22 cellular contexts compared by ENCODE assay signal in the genomic region with DNA sequence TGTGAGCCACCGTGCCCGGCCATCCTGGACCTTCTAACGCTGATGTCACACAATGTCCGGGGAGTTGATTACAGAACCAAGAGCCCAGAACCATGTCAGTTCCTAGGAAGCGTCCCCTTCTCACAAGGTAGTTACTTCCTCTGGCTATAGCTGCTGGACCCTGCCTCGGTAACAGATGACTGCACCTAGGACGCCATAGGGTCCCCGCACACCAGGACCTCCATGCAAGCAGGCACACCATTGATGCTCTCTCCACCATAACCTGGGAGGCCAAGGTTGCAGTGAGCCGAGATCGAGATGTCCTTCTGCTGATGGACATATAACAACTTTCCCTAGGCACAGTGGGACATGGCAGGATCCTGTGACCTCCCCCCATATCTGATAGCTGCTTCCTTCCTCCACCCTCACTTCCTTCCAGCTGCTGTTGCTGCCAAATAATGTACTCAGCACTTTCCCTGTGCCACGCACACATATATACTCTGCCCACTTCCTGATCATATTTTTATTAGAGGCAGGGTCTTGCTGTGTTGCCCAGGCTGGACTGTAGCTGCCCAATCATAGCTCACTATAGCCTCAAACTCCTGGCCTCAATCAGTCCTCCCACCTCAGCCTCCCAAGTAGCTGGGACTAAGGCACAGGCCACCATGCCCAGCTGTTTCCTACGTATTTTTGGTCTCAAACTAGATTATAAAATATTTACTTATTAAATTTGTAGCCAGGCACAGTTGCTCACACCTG.
"Had no signal": no experiment of that assay in that cellular context is flagged by ENCODE, and none has a peak within 500 bp of the region (broad histone marks: within the 10 kb centered on the region; RNA-seq: fewer than 3 reads in every experiment).

No MANE protein-coding gene starts in this region.

- H3K4me3 ChIP-seq: cardiac muscle cell, mucosa of descending colon, tibial artery, uterus had no signal

- DNase-seq: activated CD4-positive, alpha-beta T cell treated with anti-CD3 and anti-CD28 coated beads, Interleukin-2, amount 50 U/mL, for 48 hours; activated gamma-delta T cell treated with Interleukin-2 at 50 U/mL for 16 hours; amygdala; dermis blood vessel endothelial cell; effector memory CD4-positive, alpha-beta T cell; left cardiac atrium; mesenchymal stem cell; mucosa of descending colon; naive B cell; nucleus accumbens; stimulated activated CD4-positive, alpha-beta T cell treated with anti-CD3 and anti-CD28 coated beads, Interleukin-12 subunit alpha, Interleukin-12 subunit beta, amount 100 ng/mL, for 4 hours; stimulated activated CD4-positive, alpha-beta T cell treated with anti-CD3 and anti-CD28 coated beads, Interleukin-1b, Interleukin-23, amount 100 ng/mL, for 48 hours; stimulated activated CD8-positive, alpha-beta memory T cell treated with anti-CD3 and anti-CD28 coated beads, Interleukin-4, amount 100 ng/mL, for 48 hours; stimulated activated naive CD4-positive, alpha-beta T cell treated with Interleukin-2 at 50 U/mL for 16 hours; tibial artery; uterus had no signal

- ATAC-seq: activated CD4-positive, CD25-positive, alpha-beta regulatory T cell treated with anti-CD3 and anti-CD28 coated beads, Interleukin-2, amount 50 U/mL, for 24 hours; activated naive CD4-positive, alpha-beta T cell treated with anti-CD3 and anti-CD28 coated beads, Interleukin-2, amount 50 U/mL, for 72 hours; left cardiac atrium; mucosa of descending colon had no signal

- H3K27me3 Mint-ChIP-seq: naive B cell had no signal

- H3K9me3 Mint-ChIP-seq: activated naive CD4-positive, alpha-beta T cell treated with anti-CD3 and anti-CD28 coated beads, Interleukin-2, amount 50 U/mL, for 72 hours; activated T-helper 1 cell treated with anti-CD3 and anti-CD28 coated beads, Interleukin-12 subunit alpha, Interleukin-12 subunit beta, Interleukin-2, Interleukin-4 antibody, amounts not matched to agents 30 ng/mL and 10 ng/mL and 1 ng/mL, durations not matched to agents 14 hours and 24 hours and 36 hours; naive B cell; T-helper 2 cell treated with Interferon-gamma antibody and Interleukin-4, amounts not matched to agents 5 μg/mL and 100 μg/mL, for 36 hours had no signal

- H3K9me3 ChIP-seq: mucosa of descending colon, tibial artery, uterus had no signal

- H3K4me3 Mint-ChIP-seq: activated T-helper 1 cell treated with anti-CD3 and anti-CD28 coated beads, Interleukin-12 subunit alpha, Interleukin-12 subunit beta, Interleukin-2, Interleukin-4 antibody, amounts not matched to agents 30 ng/mL and 10 ng/mL and 1 ng/mL, durations not matched to agents 14 hours and 24 hours and 36 hours; T-helper 2 cell treated with Interferon-gamma antibody and Interleukin-4, amounts not matched to agents 5 μg/mL and 100 μg/mL, for 36 hours had no signal

- H3K27ac ChIP-seq: cardiac muscle cell, tibial artery, uterus had no signal

- FAIRE-seq: TTC549 had no signal

- H3K27me3 ChIP-seq: cardiac muscle cell, tibial artery, uterus had no signal

- H3K36me3 Mint-ChIP-seq: naive B cell had no signal

- H3K4me1 ChIP-seq: uterus had no signal

- H3K27ac Mint-ChIP-seq: activated naive CD4-positive, alpha-beta T cell treated with anti-CD3 and anti-CD28 coated beads, Interleukin-2, amount 50 U/mL, for 72 hours; activated T-helper 1 cell treated with anti-CD3 and anti-CD28 coated beads, Interleukin-12 subunit alpha, Interleukin-12 subunit beta, Interleukin-2, Interleukin-4 antibody, amounts not matched to agents 30 ng/mL and 10 ng/mL and 1 ng/mL, durations not matched to agents 14 hours and 24 hours and 36 hours; T-helper 2 cell treated with Interferon-gamma antibody and Interleukin-4, amounts not matched to agents 5 μg/mL and 100 μg/mL, for 36 hours had no signal

- H3K36me3 ChIP-seq: cardiac muscle cell, tibial artery, uterus had no signal
